In genomic region chr3:98657429-98657828, GRCh38 we compare ENCODE assay signal across 10 cellular contexts.
DNase-seq lines count a peak whose midpoint lies in the region; ATAC-seq and TF ChIP-seq lines count a peak whose summit lies in the region.
"Had no signal": no experiment of that assay in that cellular context is flagged by ENCODE, and none has a peak within 500 bp of the region (broad histone marks: within the 10 kb centered on the region; RNA-seq: fewer than 3 reads in every experiment).

No MANE protein-coding gene starts in this region.

- H3K4me1 Mint-ChIP-seq in activated T-cell treated with anti-CD3 and anti-CD28 coated beads, Interleukin-2, amount 50 U/mL, for 72 hours (ENCODE audit: low read depth): peaks cover 4% of the 10 kb centered on the region

- H3K27me3 Mint-ChIP-seq in activated T-cell treated with anti-CD3 and anti-CD28 coated beads, Interleukin-2, amount 50 U/mL, for 72 hours (ENCODE audit: low read depth): peaks cover 37% of the 10 kb centered on the region

- no peaks in the 10 kb centered on the region for H3K36me3 Mint-ChIP-seq in activated T-cell treated with anti-CD3 and anti-CD28 coated beads, Interleukin-2, amount 50 U/mL, for 72 hours (ENCODE audit: insufficient read depth in 2 of 2)

- TF ChIP-seq CTCF in HEK293 (tag by site-specific recombination; IDR thresholded peaks at IDR 0.05): peak; percentile 50; the same call in 1 of the 2 replicates

- H3K36me3 ChIP-seq in HEK293 (ENCODE audit: control insufficient read depth in 2 of 2, insufficient read depth in 1 of 2, low read length in 2 of 2): no peaks in the 10 kb centered on the region

- H3K9me3 ChIP-seq in HEK293 (ENCODE audit: control insufficient read depth, insufficient read depth, low read depth, low read length): no peaks in the 10 kb centered on the region
- H3K9me3 ChIP-seq: psoas muscle had no signal

- DNase-seq in NCI-H1048 (lab: John Stamatoyannopoulos, UW): peak; percentile 29
- DNase-seq in activated T-cell treated with anti-CD3 and anti-CD28 coated beads, Interleukin-2, amount 50 U/mL, for 72 hours: peak; percentile 48 to 59
- DNase-seq in iPS-NIHi7 (ENCODE audit: extremely low spot score): peak; percentile 74
- peak; percentile 13 for DNase-seq in stimulated activated CD8-positive, alpha-beta memory T cell treated with anti-CD3 and anti-CD28 coated beads, Interleukin-4, amount 100 ng/mL, for 24 hours (ENCODE audit: low read depth)
- DNase-seq in NCI-H1417 treated with DMSO at 0.1 percent for 48 hours (lab: John Stamatoyannopoulos, UW): no peak
- no peak for DNase-seq in T1000 (lab: John Stamatoyannopoulos, UW)
- DNase-seq: activated B cell treated with CpG ODN at 0.5 μM for 24 hours, psoas muscle had no signal

- CTCF ChIA-PET in HEK293 (lab: Yijun Ruan, JAX): interaction anchor here (0.6 to 1.3 kb wide), 6 partner anchors 10 to 160 kb away, joined by 3 to 8 read pairs (median 3); no protein-coding TSS in a partner anchor

- no peaks in the 10 kb centered on the region for H3K4me1 ChIP-seq in HEK293 (ENCODE audit: control insufficient read depth, insufficient read depth, low read length)
- H3K4me1 ChIP-seq: psoas muscle had no signal

- H3K27ac ChIP-seq in HEK293 (ENCODE audit: extremely low read depth, low read depth, low read length): no peak overlapping the region
- H3K27ac ChIP-seq: psoas muscle had no signal

- H3K27ac Mint-ChIP-seq in activated T-cell treated with anti-CD3 and anti-CD28 coated beads, Interleukin-2, amount 50 U/mL, for 72 hours: no peak overlapping the region
- H3K27ac Mint-ChIP-seq: activated B cell treated with CpG ODN at 0.5 μM for 24 hours had no signal

- POLR2A ChIA-PET in HEK293 (lab: Yijun Ruan, JAX): no interaction called here

- no peak overlapping the region for H3K4me3 ChIP-seq in HEK293 (ENCODE audit: low read depth, low read length)
- H3K4me3 ChIP-seq: psoas muscle had no signal

- peak; percentile 96 for ATAC-seq in GM18519 (IDR thresholded peaks at IDR 0.05; ENCODE audit: low FRiP score, unreplicated experiment)
- ATAC-seq in activated T-cell treated with anti-CD3 and anti-CD28 coated beads, Interleukin-2, amount 50 U/mL, for 72 hours (replicated peaks in 1 of 2): peak; percentile 62 to 78

- H3K4me3 Mint-ChIP-seq in activated T-cell treated with anti-CD3 and anti-CD28 coated beads, Interleukin-2, amount 50 U/mL, for 72 hours: peak overlapping the region; percentile 26
- H3K4me3 Mint-ChIP-seq: activated B cell treated with CpG ODN at 0.5 μM for 24 hours had no signal

- no peaks in the 10 kb centered on the region for H3K9me3 Mint-ChIP-seq in activated T-cell treated with anti-CD3 and anti-CD28 coated beads, Interleukin-2, amount 50 U/mL, for 72 hours
- H3K9me3 Mint-ChIP-seq: activated B cell treated with CpG ODN at 0.5 μM for 24 hours had no signal

TF ChIP-seq in HEK293, 187 proteins besides CTCF, POLR2A, EP300 and RAD21:
- TF ChIP-seq ZNF423 (tag by site-specific recombination; IDR thresholded peaks at IDR 0.05) (peak; percentile 69; the same call in 1 of the 2 replicates), GFI1B (tag by site-specific recombination; IDR thresholded peaks at IDR 0.05) (no peak), ZNF561 (tag by site-specific recombination; IDR thresholded peaks at IDR 0.05; ENCODE audit: borderline replicate concordance) (peak; percentile 50; the same call in 1 of the 2 replicates), ZNF10 (tag by site-specific recombination; IDR thresholded peaks at IDR 0.05) (peak; percentile 53; the same call in 1 of the 2 replicates), ATF2 (tag by site-specific recombination; IDR thresholded peaks at IDR 0.05; ENCODE audit: low read depth) (no peak), ZBTB49 (tag by site-specific recombination; IDR thresholded peaks at IDR 0.05; ENCODE audit: low read depth) (no peak), GLIS1 (tag by site-specific recombination; IDR thresholded peaks at IDR 0.05) (0 out of 2 replicates have a peak, but pooled peaks have one; percentile 8), KLF7 (tag by site-specific recombination; IDR thresholded peaks at IDR 0.05; ENCODE audit: borderline replicate concordance) (no peak), ELK4 (IDR thresholded peaks at IDR 0.05; ENCODE audit: borderline replicate concordance, low read depth, low read length) (no peak), ZNF2 (tag by site-specific recombination; IDR thresholded peaks at IDR 0.05) (no peak), PATZ1 (tag by site-specific recombination; IDR thresholded peaks at IDR 0.05) (0 out of 2 replicates have a peak, but pooled peaks have one; percentile 19), OVOL3 (tag by site-specific recombination; IDR thresholded peaks at IDR 0.05) (no peak), ZNF704 (tag by site-specific recombination; IDR thresholded peaks at IDR 0.05) (no peak), ZNF433 (tag by site-specific recombination; IDR thresholded peaks at IDR 0.05; ENCODE audit: low read depth) (no peak), ZNF140 (tag by site-specific recombination; IDR thresholded peaks at IDR 0.05) (no peak), ZNF843 (tag by site-specific recombination; IDR thresholded peaks at IDR 0.05) (no peak), ZIC2 (tag by site-specific recombination; IDR thresholded peaks at IDR 0.05) (peak; percentile 23; the same call in 1 of the 2 replicates), ZNF335 (tag by site-specific recombination; conservative IDR thresholded peaks at IDR 0.05) (0 out of 2 replicates have a peak, but pooled peaks have one; percentile 8)

Comparison
In these comparisons a context has a peak if more than half of its experiments do, and no peak if none do; other contexts are left out.
1. DNase-seq: peak in NCI-H1048 (single experiment), activated T-cell treated with anti-CD3 and anti-CD28 coated beads, Interleukin-2, amount 50 U/mL, for 72 hours (2 of 2), iPS-NIHi7 (single experiment) and stimulated activated CD8-positive, alpha-beta memory T cell treated with anti-CD3 and anti-CD28 coated beads, Interleukin-4, amount 100 ng/mL, for 24 hours (single experiment); none in NCI-H1417 treated with DMSO at 0.1 percent for 48 hours (single experiment) and T1000 (single experiment).